ENCODE assay signal across 8 cellular contexts in genomic region chr12:108731105-108731865, GRCh38. TPM values are rescaled to one million over a fixed set of nuclear protein-coding genes. Genes with fewer than 3 reads are reported as not detected.
DNase-seq lines count a peak whose midpoint lies in the region; TF ChIP-seq lines count a peak whose summit lies in the region.

Gene CORO1C, minus strand, starts transcription at chr12:108731518. Its CDS starts 30,200 bp downstream, at chr12:108701318.

- peaks cover 38% of the 10 kb centered on the region for H3K79me2 ChIP-seq in neural cell (replicated peaks; ENCODE audit: insufficient read depth, low read length)

- no peaks in the 10 kb centered on the region for H3K36me3 ChIP-seq in neural cell (ENCODE audit: insufficient read depth, low read length)
- H3K36me3 ChIP-seq in stomach: no peaks in the 10 kb centered on the region

- H2AFZ ChIP-seq in neural cell (ENCODE audit: low read depth, low read length): peak within 1 kb of the TSS; percentile 56

- H3K4me1 ChIP-seq in stomach: peaks cover 19 to 68% (median 32%) of the 10 kb centered on the region in 4 donors

- TF ChIP-seq EP300 in neural cell (conservative IDR thresholded peaks at IDR 0.05; ENCODE audit: poor library complexity, severe bottlenecking): peak; percentile 72
- TF ChIP-seq EP300 in stomach (IDR thresholded peaks at IDR 0.05): no peak

- WGBS in stomach, 5 donors: 1% methylated on average over 35 to 85 of the region's 85 CpGs

- TF ChIP-seq RAD21 in neural cell (conservative IDR thresholded peaks at IDR 0.05): peak; percentile 64

- H3K9me2 ChIP-seq in neural cell (ENCODE audit: insufficient read depth, low read length): no peaks in the 10 kb centered on the region

- H3K9me3 ChIP-seq in neural cell (ENCODE audit: low read length): no peaks in the 10 kb centered on the region
- no peaks in the 10 kb centered on the region for H3K9me3 ChIP-seq in stomach

- H3K27ac ChIP-seq in neural cell (ENCODE audit: low read length) (peak within 1 kb of the TSS; percentile 94), stomach (peak within 1 kb of the TSS; percentile 95 to 98 (median 97))

- H3K27me3 ChIP-seq in neural cell (ENCODE audit: insufficient read depth, low read depth, low read length) (no peaks in the 10 kb centered on the region), stomach (no peaks in the 10 kb centered on the region)

- peak within 1 kb of the TSS; percentile 90 for H3K4me2 ChIP-seq in neural cell (ENCODE audit: low read length)

- intact Hi-C loops in stomach (cut with DNase I; ENCODE audit: low total_unique reads): no loop called here

- no peaks in the 10 kb centered on the region for H4K20me1 ChIP-seq in neural cell (ENCODE audit: insufficient read depth)

- peaks cover 11% of the 10 kb centered on the region for H3F3A ChIP-seq in neural cell (ENCODE audit: insufficient read depth, low read length, poor library complexity, severe bottlenecking)

- TF ChIP-seq POLR2A in Raji (IDR thresholded peaks at IDR 0.05; ENCODE audit: insufficient read depth, low read depth, low read length): peak; percentile 81
- TF ChIP-seq POLR2A in stomach (IDR thresholded peaks at IDR 0.05): peak in 1 of 4 donors; percentile 33

- TF ChIP-seq CTCF in LNCaP clone FGC (IDR thresholded peaks at IDR 0.05; ENCODE audit: control insufficient read depth, extremely low read depth, insufficient read depth) (peak; percentile 86), neural cell (IDR thresholded peaks at IDR 0.05; ENCODE audit: poor library complexity, severe bottlenecking) (peak; percentile 99), stomach (IDR thresholded peaks at IDR 0.05) (peak in 5 of 7 experiments; percentile 63 to 91 (median 79))

- H3K4me3 ChIP-seq in LNCaP clone FGC (ENCODE audit: low read depth, low read length) (peak within 1 kb of the TSS; percentile 80), neural cell (ENCODE audit: low read length) (peak within 1 kb of the TSS; percentile 97), stomach (peak within 1 kb of the TSS; percentile 80 to 96 (median 92))

- H3K9ac ChIP-seq in neural cell (ENCODE audit: low read length): peak within 1 kb of the TSS; percentile 100

- DNase-seq in ELR (ENCODE audit: low read depth): peak; percentile 96
- peak; percentile 94 for DNase-seq in H4 (ENCODE audit: low spot score)
- DNase-seq in LNCaP clone FGC (ENCODE audit: low read depth): peak; percentile 72
- DNase-seq in activated effector memory CD4-positive, alpha-beta T cell treated with anti-CD3 and anti-CD28 coated beads, Interleukin-2, amount 50 U/mL, for 16 hours: peak; percentile 97
- DNase-seq in fibroblast of the conjunctiva (ENCODE audit: low read depth): peak; percentile 94
- DNase-seq in stomach: peak; percentile 97

TF ChIP-seq in neural cell, 6 proteins besides CTCF, POLR2A, EP300 and RAD21:
- peak; percentile 96 for TF ChIP-seq REST (IDR thresholded peaks at IDR 0.05; ENCODE audit: borderline replicate concordance)
- peak; percentile 99 for TF ChIP-seq TAF1 (IDR thresholded peaks at IDR 0.05; ENCODE audit: low read depth)
- TF ChIP-seq POLR2AphosphoS5 (IDR thresholded peaks at IDR 0.05): peak; percentile 95
- peak; percentile 80 for TF ChIP-seq MXI1 (conservative IDR thresholded peaks at IDR 0.05; ENCODE audit: poor library complexity, severe bottlenecking)
- peak; percentile 63 for TF ChIP-seq SMC3 (conservative IDR thresholded peaks at IDR 0.05; ENCODE audit: poor library complexity)
- TF ChIP-seq EZH2 (IDR thresholded peaks at IDR 0.05; ENCODE audit: borderline replicate concordance, insufficient read depth, low read length, poor library complexity, severe bottlenecking): no peak

RNA-seq across cellular contexts. Expression of gene CORO1C, which starts in this region (rescaled TPM):
- 49.5 and 57.7 TPM in 2 replicates for total RNA-seq in H4 (2014; rRNA removed; shearing (Covaris generic))
- polyA plus RNA-seq in neural cell: 120 and 123 TPM in 2 replicates
- polyA minus RNA-seq in neural cell: 248 and 272 TPM in 2 replicates
- total RNA-seq in stomach: 100 to 1,000 TPM; 143 to 392 (median 188) TPM
- polyA plus RNA-seq in stomach: 10 to 100 TPM; 27.4 to 45.4 (median 44.1) TPM

Comparison
In these comparisons a context has a peak if more than half of its experiments do, and no peak if none do; other contexts are left out.
1. Peak in every context shown above with its lines: DNase-seq, H3K4me3 ChIP-seq and H3K27ac ChIP-seq.